In genomic region chr1:200028586-200029034, GRCh38 we compare ENCODE assay signal across 1 cellular context.
TF ChIP-seq lines count a peak whose summit lies in the region.

No MANE protein-coding gene starts in this region.

TF ChIP-seq in WTC11, 78 proteins besides CTCF, POLR2A, EP300 and RAD21 (continued from another document):
- no peak for TF ChIP-seq FOXP4 (CRISPR knock-in tag; IDR thresholded peaks at IDR 0.05)
TF ChIP-seq in WTC11: peak in this region for 0.
